14 cellular contexts compared by ENCODE assay signal in the genomic region with DNA sequence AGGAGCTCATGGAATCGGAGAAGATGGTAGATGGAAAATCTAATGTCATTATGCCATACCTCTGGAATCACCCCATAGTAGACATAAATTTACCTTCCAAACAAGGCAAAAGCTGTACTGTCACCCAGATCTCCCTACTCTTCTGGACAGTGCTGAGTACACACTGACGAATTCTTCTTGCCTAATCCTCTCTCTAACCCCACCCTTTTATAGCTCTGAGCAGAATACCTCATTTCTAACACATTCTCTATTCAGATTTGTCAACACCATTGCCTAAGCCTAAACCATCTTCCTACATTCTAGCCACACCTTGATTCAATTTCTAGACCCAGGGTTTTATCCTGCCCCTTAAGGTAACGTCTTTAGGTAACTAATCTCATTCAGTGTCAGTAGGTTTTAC.
"Had no signal": no experiment of that assay in that cellular context is flagged by ENCODE, and none has a peak within 500 bp of the region (broad histone marks: within the 10 kb centered on the region; RNA-seq: fewer than 3 reads in every experiment).

No MANE protein-coding gene starts in this region.

- H3K4me3 ChIP-seq: gastroesophageal sphincter, left ventricle myocardium inferior, prostate gland, smooth muscle cell had no signal

- ATAC-seq: activated CD4-positive, CD25-positive, alpha-beta regulatory T cell treated with anti-CD3 and anti-CD28 coated beads, Interleukin-2, amount 50 U/mL, for 24 hours; gastroesophageal sphincter; natural killer cell treated with Interleukin-12 subunit alpha and Interleukin-12 subunit beta and Interleukin-15 and Interleukin-18, amount 100 ng/mL, for 72 hours; right cardiac atrium; stimulated activated naive CD8-positive, alpha-beta T cell treated with anti-CD3 and anti-CD28 coated beads, Interleukin-15, Interleukin-2, amounts not matched to agents 100 U/mL and 50 U/mL, for 24 hours had no signal

- H3K27me3 ChIP-seq: gastroesophageal sphincter had no signal

- FAIRE-seq: kidney had no signal

- H3K27ac ChIP-seq: gastroesophageal sphincter, left ventricle myocardium inferior, prostate gland had no signal

- H3K9me3 ChIP-seq: gastroesophageal sphincter, left ventricle myocardium inferior, prostate gland had no signal

- H3K4me1 ChIP-seq: gastroesophageal sphincter, left ventricle myocardium inferior, prostate gland had no signal

- H3K4me2 ChIP-seq: smooth muscle cell had no signal

- DNase-seq: activated naive CD8-positive, alpha-beta T cell treated with anti-CD3 and anti-CD28 coated beads for 36 hours; cortex of kidney; effector CD4-positive, alpha-beta T cell; kidney; left ventricle myocardium inferior; right cardiac atrium; stimulated activated CD4-positive, alpha-beta T cell treated with anti-CD3 and anti-CD28 coated beads, Interleukin-4, amount 100 ng/mL, for 4 hours; stimulated activated CD8-positive, alpha-beta memory T cell treated with anti-CD3 and anti-CD28 coated beads, Interleukin-4, amount 100 ng/mL, for 48 hours; stimulated activated naive CD8-positive, alpha-beta T cell treated with anti-CD3 and anti-CD28 coated beads, Interleukin-15, Interleukin-2, amounts not matched to agents 100 U/mL and 50 U/mL, for 24 hours had no signal

- H3K36me3 ChIP-seq: gastroesophageal sphincter, left ventricle myocardium inferior, prostate gland had no signal
